Comparison of ENCODE assay signal across 36 cellular contexts in genomic region chr1:106984801-106985200, GRCh38.
"Had no signal": no experiment of that assay in that cellular context is flagged by ENCODE, and none has a peak within 500 bp of the region (broad histone marks: within the 10 kb centered on the region; RNA-seq: fewer than 3 reads in every experiment).

No MANE protein-coding gene starts in this region.

- ATAC-seq: activated CD4-positive, alpha-beta T cell treated with anti-CD3 and anti-CD28 coated beads for 36 hours; activated CD4-positive, CD25-positive, alpha-beta regulatory T cell treated with anti-CD3 and anti-CD28 coated beads, Interleukin-2, amount 50 U/mL, for 24 hours; activated CD8-positive, alpha-beta memory T cell treated with anti-CD3 and anti-CD28 coated beads, Interleukin-2, amount 10 ng/mL, durations not matched to agents 7 days and 5 days; activated CD8-positive, alpha-beta T cell treated with anti-CD3 and anti-CD28 coated beads, Interleukin-2, amount 10 ng/mL, durations not matched to agents 7 days and 5 days; activated naive CD4-positive, alpha-beta T cell treated with anti-CD3 and anti-CD28 coated beads, Interleukin-2, amount 50 U/mL, for 72 hours; activated T-cell treated with anti-CD3 and anti-CD28 coated beads, Interleukin-2, amount 50 U/mL, for 4 hours; activated T-cell treated with anti-CD3 and anti-CD28 coated beads, Interleukin-2, amount 50 U/mL, for 72 hours; activated T-helper 17 cell treated with anti-CD3 and anti-CD28 coated beads, Interleukin-2, amount 50 U/mL, for 72 hours; body of pancreas had no signal

- H3K36me3 Mint-ChIP-seq: activated CD8-positive, alpha-beta memory T cell treated with anti-CD3 and anti-CD28 coated beads, Interleukin-2, amount 10 ng/mL, durations not matched to agents 7 days and 5 days; activated naive CD8-positive, alpha-beta T cell treated with anti-CD3 and anti-CD28 coated beads for 36 hours had no signal

- H3K4me1 ChIP-seq: adrenal gland, body of pancreas, breast epithelium had no signal

- H3K4me1 Mint-ChIP-seq: activated CD4-positive, alpha-beta memory T cell treated with anti-CD3 and anti-CD28 coated beads, Interleukin-2, amount 10 ng/mL, durations not matched to agents 7 days and 5 days; activated CD4-positive, alpha-beta T cell treated with anti-CD3 and anti-CD28 coated beads for 36 hours; activated CD4-positive, alpha-beta T cell treated with anti-CD3 and anti-CD28 coated beads, Interleukin-2, amount 10 ng/mL, durations not matched to agents 7 days and 5 days; activated CD8-positive, alpha-beta memory T cell treated with anti-CD3 and anti-CD28 coated beads, Interleukin-2, amount 10 ng/mL, durations not matched to agents 7 days and 5 days; activated naive CD8-positive, alpha-beta T cell treated with anti-CD3 and anti-CD28 coated beads for 36 hours; activated T-helper 17 cell treated with anti-CD3 and anti-CD28 coated beads, Interleukin-2, amount 50 U/mL, for 72 hours had no signal

- H3K4me3 ChIP-seq: adrenal gland, body of pancreas, breast epithelium had no signal

- H3K27ac ChIP-seq: adrenal gland, body of pancreas, brain microvascular endothelial cell, breast epithelium, VCaP had no signal

- H3K9me3 ChIP-seq: adrenal gland, body of pancreas, breast epithelium had no signal

- DNase-seq: activated CD4-positive, alpha-beta memory T cell treated with anti-CD3 and anti-CD28 coated beads, Interleukin-2, amount 10 ng/mL, durations not matched to agents 7 days and 5 days; activated CD4-positive, alpha-beta T cell treated with anti-CD3 and anti-CD28 coated beads for 1 hour; activated CD4-positive, alpha-beta T cell treated with anti-CD3 and anti-CD28 coated beads for 36 hours; activated CD4-positive, alpha-beta T cell treated with anti-CD3 and anti-CD28 coated beads for 48 hours; activated CD4-positive, alpha-beta T cell treated with anti-CD3 and anti-CD28 coated beads, Interleukin-2, amount 10 ng/mL, durations not matched to agents 7 days and 5 days; activated CD4-positive, alpha-beta T cell treated with anti-CD3 and anti-CD28 coated beads, Interleukin-2, amount 50 U/mL, for 48 hours; activated CD4-positive, CD25-positive, alpha-beta regulatory T cell; activated CD8-positive, alpha-beta memory T cell treated with anti-CD3 and anti-CD28 coated beads for 24 hours; activated CD8-positive, alpha-beta memory T cell treated with anti-CD3 and anti-CD28 coated beads, Interleukin-2, amount 10 ng/mL, durations not matched to agents 7 days and 5 days; activated CD8-positive, alpha-beta T cell treated with anti-CD3 and anti-CD28 coated beads, Interleukin-2, amount 10 ng/mL, durations not matched to agents 7 days and 5 days; activated effector memory CD4-positive, alpha-beta T cell treated with anti-CD3 and anti-CD28 coated beads, Interleukin-2, amount 50 U/mL, for 16 hours; activated gamma-delta T cell treated with Interleukin-2 at 50 U/mL for 16 hours; activated naive CD4-positive, alpha-beta T cell; activated naive CD4-positive, alpha-beta T cell treated with anti-CD3 and anti-CD28 coated beads, Interleukin-2, amount 50 U/mL, for 16 hours; activated naive CD8-positive, alpha-beta T cell treated with anti-CD3 and anti-CD28 coated beads for 36 hours; activated T-cell treated with anti-CD3 and anti-CD28 coated beads for 4 hours; activated T-cell treated with anti-CD3 and anti-CD28 coated beads, Interleukin-2, amount 50 U/mL, for 1 hour; activated T-cell treated with anti-CD3 and anti-CD28 coated beads, Interleukin-2, amount 50 U/mL, for 4 hours; activated T-cell treated with anti-CD3 and anti-CD28 coated beads, Interleukin-2, amount 50 U/mL, for 72 hours; adrenal gland; amniotic stem cell; aorta; body of pancreas; brain microvascular endothelial cell; central memory CD4-positive, alpha-beta T cell; T-helper 1 cell; T-helper 2 cell; T-helper 9 cell had no signal

- H3K27me3 ChIP-seq: adrenal gland, body of pancreas, brain microvascular endothelial cell, breast epithelium had no signal

- H3K27me3 Mint-ChIP-seq: activated CD4-positive, alpha-beta memory T cell treated with anti-CD3 and anti-CD28 coated beads, Interleukin-2, amount 10 ng/mL, durations not matched to agents 7 days and 5 days; activated CD4-positive, alpha-beta T cell treated with anti-CD3 and anti-CD28 coated beads, Interleukin-2, amount 10 ng/mL, durations not matched to agents 7 days and 5 days; activated CD8-positive, alpha-beta memory T cell treated with anti-CD3 and anti-CD28 coated beads, Interleukin-2, amount 10 ng/mL, durations not matched to agents 7 days and 5 days had no signal

- H3K4me3 Mint-ChIP-seq: activated CD4-positive, alpha-beta memory T cell treated with anti-CD3 and anti-CD28 coated beads, Interleukin-2, amount 10 ng/mL, durations not matched to agents 7 days and 5 days; activated CD4-positive, alpha-beta T cell treated with anti-CD3 and anti-CD28 coated beads for 36 hours; activated CD4-positive, alpha-beta T cell treated with anti-CD3 and anti-CD28 coated beads, Interleukin-2, amount 10 ng/mL, durations not matched to agents 7 days and 5 days; activated CD8-positive, alpha-beta memory T cell treated with anti-CD3 and anti-CD28 coated beads, Interleukin-2, amount 10 ng/mL, durations not matched to agents 7 days and 5 days; activated CD8-positive, alpha-beta T cell treated with anti-CD3 and anti-CD28 coated beads, Interleukin-2, amount 10 ng/mL, durations not matched to agents 7 days and 5 days; activated naive CD8-positive, alpha-beta T cell treated with anti-CD3 and anti-CD28 coated beads for 36 hours; activated T-cell treated with anti-CD3 and anti-CD28 coated beads, Interleukin-2, amount 50 U/mL, for 4 hours; activated T-cell treated with anti-CD3 and anti-CD28 coated beads, Interleukin-2, amount 50 U/mL, for 72 hours; activated T-helper 1 cell treated with anti-CD3 and anti-CD28 coated beads, Interleukin-12 subunit alpha, Interleukin-12 subunit beta, Interleukin-2, Interleukin-4 antibody, amounts not matched to agents 30 ng/mL and 10 ng/mL and 1 ng/mL, durations not matched to agents 14 hours and 24 hours and 36 hours; activated T-helper 17 cell treated with anti-CD3 and anti-CD28 coated beads, Interleukin-2, amount 50 U/mL, for 72 hours; T-helper 1 cell treated with Interleukin-12 subunit alpha and Interleukin-12 subunit beta and Interleukin-4 antibody, amounts not matched to agents 30 μg/mL and 1 μg/mL, for 36 hours; T-helper 2 cell treated with Interferon-gamma antibody and Interleukin-4, amounts not matched to agents 5 μg/mL and 100 μg/mL, for 36 hours had no signal

- H3K36me3 ChIP-seq: adrenal gland, brain microvascular endothelial cell, breast epithelium had no signal

- H3K9me3 Mint-ChIP-seq: activated CD4-positive, alpha-beta memory T cell treated with anti-CD3 and anti-CD28 coated beads, Interleukin-2, amount 10 ng/mL, durations not matched to agents 7 days and 5 days; activated CD4-positive, alpha-beta T cell treated with anti-CD3 and anti-CD28 coated beads, Interleukin-2, amount 10 ng/mL, durations not matched to agents 7 days and 5 days; activated naive CD8-positive, alpha-beta T cell treated with anti-CD3 and anti-CD28 coated beads for 36 hours; activated T-cell treated with anti-CD3 and anti-CD28 coated beads, Interleukin-2, amount 50 U/mL, for 4 hours; activated T-helper 1 cell treated with anti-CD3 and anti-CD28 coated beads, Interleukin-12 subunit alpha, Interleukin-12 subunit beta, Interleukin-2, Interleukin-4 antibody, amounts not matched to agents 30 ng/mL and 10 ng/mL and 1 ng/mL, durations not matched to agents 14 hours and 24 hours and 36 hours; activated T-helper 17 cell treated with anti-CD3 and anti-CD28 coated beads, Interleukin-2, amount 50 U/mL, for 72 hours; T-helper 1 cell treated with Interleukin-12 subunit alpha and Interleukin-12 subunit beta and Interleukin-4 antibody, amounts not matched to agents 30 μg/mL and 1 μg/mL, for 36 hours; T-helper 2 cell treated with Interferon-gamma antibody and Interleukin-4, amounts not matched to agents 5 μg/mL and 100 μg/mL, for 36 hours had no signal

- H3K27ac Mint-ChIP-seq: activated CD4-positive, alpha-beta memory T cell treated with anti-CD3 and anti-CD28 coated beads, Interleukin-2, amount 10 ng/mL, durations not matched to agents 7 days and 5 days; activated CD4-positive, alpha-beta T cell treated with anti-CD3 and anti-CD28 coated beads for 36 hours; activated CD4-positive, alpha-beta T cell treated with anti-CD3 and anti-CD28 coated beads, Interleukin-2, amount 10 ng/mL, durations not matched to agents 7 days and 5 days; activated CD8-positive, alpha-beta memory T cell treated with anti-CD3 and anti-CD28 coated beads, Interleukin-2, amount 10 ng/mL, durations not matched to agents 7 days and 5 days; activated CD8-positive, alpha-beta T cell treated with anti-CD3 and anti-CD28 coated beads, Interleukin-2, amount 10 ng/mL, durations not matched to agents 7 days and 5 days; activated naive CD4-positive, alpha-beta T cell treated with anti-CD3 and anti-CD28 coated beads, Interleukin-2, amount 50 U/mL, for 72 hours; activated naive CD8-positive, alpha-beta T cell treated with anti-CD3 and anti-CD28 coated beads for 36 hours; activated T-cell treated with anti-CD3 and anti-CD28 coated beads, Interleukin-2, amount 50 U/mL, for 72 hours; activated T-helper 1 cell treated with anti-CD3 and anti-CD28 coated beads, Interleukin-12 subunit alpha, Interleukin-12 subunit beta, Interleukin-2, Interleukin-4 antibody, amounts not matched to agents 30 ng/mL and 10 ng/mL and 1 ng/mL, durations not matched to agents 14 hours and 24 hours and 36 hours; activated T-helper 17 cell treated with anti-CD3 and anti-CD28 coated beads, Interleukin-2, amount 50 U/mL, for 72 hours; T-helper 1 cell treated with Interleukin-12 subunit alpha and Interleukin-12 subunit beta and Interleukin-4 antibody, amounts not matched to agents 30 μg/mL and 1 μg/mL, for 36 hours; T-helper 2 cell treated with Interferon-gamma antibody and Interleukin-4, amounts not matched to agents 5 μg/mL and 100 μg/mL, for 36 hours had no signal
